ENCODE assay signal across 1 cellular context in the genomic region with DNA sequence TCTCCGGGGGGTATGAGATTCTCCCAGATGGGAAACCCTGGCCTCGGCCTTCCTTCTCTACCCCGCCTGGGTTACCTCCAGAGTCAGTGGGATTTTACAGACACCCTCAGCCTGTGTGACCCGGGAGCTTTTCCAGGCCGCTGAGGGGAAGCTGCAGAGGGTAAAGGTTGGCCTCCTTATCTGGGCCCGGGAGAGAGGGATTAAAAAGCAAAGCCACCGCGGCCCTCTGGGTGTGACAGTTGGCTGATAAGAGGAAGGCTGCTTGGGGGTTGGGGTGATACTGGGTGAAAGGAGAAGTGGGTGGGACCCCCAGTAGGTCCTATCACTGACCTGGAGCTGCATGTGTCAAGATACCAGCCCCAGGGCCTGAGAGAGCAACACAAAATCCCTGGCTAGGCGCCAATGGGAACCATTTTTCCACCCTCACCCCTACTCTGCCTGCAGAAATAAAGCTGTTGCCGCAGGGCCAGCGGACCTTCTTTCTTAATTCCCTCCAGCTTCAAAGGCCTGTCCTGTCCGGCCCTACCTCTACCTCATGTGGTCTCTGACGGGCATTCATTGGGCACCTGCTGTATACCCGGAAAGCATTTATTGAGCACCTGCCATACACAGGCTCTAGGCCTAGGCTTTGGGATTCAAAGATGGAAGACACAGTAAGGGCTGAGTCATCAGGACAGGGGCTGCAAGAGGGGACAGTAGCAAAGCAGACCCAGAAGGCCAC.
TF ChIP-seq lines count a peak whose summit lies in the region.

No MANE protein-coding gene starts in this region.

TF ChIP-seq in HepG2, 621 proteins besides CTCF, POLR2A, EP300 and RAD21 (continued from another document and continues in another):
- TF ChIP-seq CHD2 (IDR thresholded peaks at IDR 0.05; ENCODE audit: low read depth, low read length) (0 out of 2 replicates have a peak, but pooled peaks have one; percentile 45), THYN1 (CRISPR knock-in tag; IDR thresholded peaks at IDR 0.05; ENCODE audit: borderline replicate concordance, low read depth) (no peak), ZNF563 (CRISPR knock-in tag; IDR thresholded peaks at IDR 0.05) (peak; percentile 81; the same call in 1 of the 2 replicates), RXRB (CRISPR knock-in tag; IDR thresholded peaks at IDR 0.05; ENCODE audit: borderline replicate concordance) (peak; percentile 99), ZNF451 (CRISPR knock-in tag; IDR thresholded peaks at IDR 0.05) (no peak; the same call in 1 of the 2 replicates), ZNF335 (CRISPR knock-in tag; IDR thresholded peaks at IDR 0.05) (no peak), U2AF1 (optimal IDR thresholded peaks at IDR 0.05; ENCODE audit: low read depth, low read length) (peak; percentile 91), NR2C2 (CRISPR knock-in tag; IDR thresholded peaks at IDR 0.05; ENCODE audit: borderline replicate concordance) (peak; percentile 93), GTF3A (CRISPR knock-in tag; conservative IDR thresholded peaks at IDR 0.05) (peak; percentile 99), PAX8 (CRISPR knock-in tag; IDR thresholded peaks at IDR 0.05; ENCODE audit: borderline replicate concordance) (no peak; the same call in 1 of the 2 replicates), MED1 (CRISPR knock-in tag; IDR thresholded peaks at IDR 0.05) (peak; percentile 98), ZZZ3 (CRISPR knock-in tag; IDR thresholded peaks at IDR 0.05; ENCODE audit: borderline replicate concordance) (peak; percentile 70; the same call in 1 of the 2 replicates), ZFP36L2 (CRISPR knock-in tag; IDR thresholded peaks at IDR 0.05) (no peak), ZNF234 (CRISPR knock-in tag; conservative IDR thresholded peaks at IDR 0.05) (0 out of 2 replicates have a peak, but pooled peaks have one; percentile 26), EEA1 (CRISPR knock-in tag; IDR thresholded peaks at IDR 0.05; ENCODE audit: borderline replicate concordance) (no peak), SKI (IDR thresholded peaks at IDR 0.05; ENCODE audit: partially characterized antibody) (peak; percentile 84), KDM4B (CRISPR knock-in tag; IDR thresholded peaks at IDR 0.05) (no peak), TGIF2 (CRISPR knock-in tag; IDR thresholded peaks at IDR 0.05) (peak; percentile 96), TAF15 (IDR thresholded peaks at IDR 0.05; ENCODE audit: low read depth, low read length, poor library complexity, severe bottlenecking) (no peak), NAIF1 (CRISPR knock-in tag; IDR thresholded peaks at IDR 0.05; ENCODE audit: borderline replicate concordance) (no peak), GLI4 (CRISPR knock-in tag; IDR thresholded peaks at IDR 0.05; ENCODE audit: borderline replicate concordance) (no peak), MAFG (CRISPR knock-in tag; IDR thresholded peaks at IDR 0.05) (no peak), SSRP1 (CRISPR knock-in tag; IDR thresholded peaks at IDR 0.05) (no peak), KDM5B (CRISPR knock-in tag; IDR thresholded peaks at IDR 0.05; ENCODE audit: borderline replicate concordance) (peak; percentile 31; the same call in 1 of the 2 replicates), DR1 (CRISPR knock-in tag; IDR thresholded peaks at IDR 0.05) (no peak; the same call in 1 of the 2 replicates)
- TF ChIP-seq, protein P1, sequence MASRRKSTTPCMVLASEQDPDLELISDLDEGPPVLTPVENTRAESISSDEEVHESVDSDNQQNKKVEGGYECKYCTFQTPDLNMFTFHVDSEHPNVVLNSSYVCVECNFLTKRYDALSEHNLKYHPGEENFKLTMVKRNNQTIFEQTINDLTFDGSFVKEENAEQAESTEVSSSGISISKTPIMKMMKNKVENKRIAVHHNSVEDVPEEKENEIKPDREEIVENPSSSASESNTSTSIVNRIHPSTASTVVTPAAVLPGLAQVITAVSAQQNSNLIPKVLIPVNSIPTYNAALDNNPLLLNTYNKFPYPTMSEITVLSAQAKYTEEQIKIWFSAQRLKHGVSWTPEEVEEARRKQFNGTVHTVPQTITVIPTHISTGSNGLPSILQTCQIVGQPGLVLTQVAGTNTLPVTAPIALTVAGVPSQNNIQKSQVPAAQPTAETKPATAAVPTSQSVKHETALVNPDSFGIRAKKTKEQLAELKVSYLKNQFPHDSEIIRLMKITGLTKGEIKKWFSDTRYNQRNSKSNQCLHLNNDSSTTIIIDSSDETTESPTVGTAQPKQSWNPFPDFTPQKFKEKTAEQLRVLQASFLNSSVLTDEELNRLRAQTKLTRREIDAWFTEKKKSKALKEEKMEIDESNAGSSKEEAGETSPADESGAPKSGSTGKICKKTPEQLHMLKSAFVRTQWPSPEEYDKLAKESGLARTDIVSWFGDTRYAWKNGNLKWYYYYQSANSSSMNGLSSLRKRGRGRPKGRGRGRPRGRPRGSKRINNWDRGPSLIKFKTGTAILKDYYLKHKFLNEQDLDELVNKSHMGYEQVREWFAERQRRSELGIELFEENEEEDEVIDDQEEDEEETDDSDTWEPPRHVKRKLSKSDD (CRISPR knock-in tag; IDR thresholded peaks at IDR 0.05; ENCODE audit: low read depth) = peak; percentile 74; the same call in 1 of the 2 replicates
- TF ChIP-seq, protein P2, sequence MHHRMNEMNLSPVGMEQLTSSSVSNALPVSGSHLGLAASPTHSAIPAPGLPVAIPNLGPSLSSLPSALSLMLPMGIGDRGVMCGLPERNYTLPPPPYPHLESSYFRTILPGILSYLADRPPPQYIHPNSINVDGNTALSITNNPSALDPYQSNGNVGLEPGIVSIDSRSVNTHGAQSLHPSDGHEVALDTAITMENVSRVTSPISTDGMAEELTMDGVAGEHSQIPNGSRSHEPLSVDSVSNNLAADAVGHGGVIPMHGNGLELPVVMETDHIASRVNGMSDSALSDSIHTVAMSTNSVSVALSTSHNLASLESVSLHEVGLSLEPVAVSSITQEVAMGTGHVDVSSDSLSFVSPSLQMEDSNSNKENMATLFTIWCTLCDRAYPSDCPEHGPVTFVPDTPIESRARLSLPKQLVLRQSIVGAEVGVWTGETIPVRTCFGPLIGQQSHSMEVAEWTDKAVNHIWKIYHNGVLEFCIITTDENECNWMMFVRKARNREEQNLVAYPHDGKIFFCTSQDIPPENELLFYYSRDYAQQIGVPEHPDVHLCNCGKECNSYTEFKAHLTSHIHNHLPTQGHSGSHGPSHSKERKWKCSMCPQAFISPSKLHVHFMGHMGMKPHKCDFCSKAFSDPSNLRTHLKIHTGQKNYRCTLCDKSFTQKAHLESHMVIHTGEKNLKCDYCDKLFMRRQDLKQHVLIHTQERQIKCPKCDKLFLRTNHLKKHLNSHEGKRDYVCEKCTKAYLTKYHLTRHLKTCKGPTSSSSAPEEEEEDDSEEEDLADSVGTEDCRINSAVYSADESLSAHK (CRISPR knock-in tag; IDR thresholded peaks at IDR 0.05; ENCODE audit: borderline replicate concordance) = no peak
- TF ChIP-seq, protein P3, sequence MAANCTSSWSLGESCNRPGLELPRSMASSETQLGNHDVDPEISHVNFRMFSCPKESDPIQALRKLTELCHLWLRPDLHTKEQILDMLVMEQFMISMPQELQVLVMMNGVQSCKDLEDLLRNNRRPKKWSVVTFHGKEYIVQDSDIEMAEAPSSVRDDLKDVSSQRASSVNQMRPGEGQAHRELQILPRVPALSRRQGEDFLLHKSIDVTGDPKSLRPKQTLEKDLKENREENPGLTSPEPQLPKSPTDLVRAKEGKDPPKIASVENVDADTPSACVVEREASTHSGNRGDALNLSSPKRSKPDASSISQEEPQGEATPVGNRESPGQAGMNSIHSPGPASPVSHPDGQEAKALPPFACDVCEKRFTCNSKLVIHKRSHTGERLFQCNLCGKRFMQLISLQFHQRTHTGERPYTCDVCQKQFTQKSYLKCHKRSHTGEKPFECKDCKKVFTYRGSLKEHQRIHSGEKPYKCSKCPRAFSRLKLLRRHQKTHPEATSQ (CRISPR knock-in tag; IDR thresholded peaks at IDR 0.05; ENCODE audit: borderline replicate concordance) = peak; percentile 60; the same call in 1 of the 2 replicates
- TF ChIP-seq, protein P4, sequence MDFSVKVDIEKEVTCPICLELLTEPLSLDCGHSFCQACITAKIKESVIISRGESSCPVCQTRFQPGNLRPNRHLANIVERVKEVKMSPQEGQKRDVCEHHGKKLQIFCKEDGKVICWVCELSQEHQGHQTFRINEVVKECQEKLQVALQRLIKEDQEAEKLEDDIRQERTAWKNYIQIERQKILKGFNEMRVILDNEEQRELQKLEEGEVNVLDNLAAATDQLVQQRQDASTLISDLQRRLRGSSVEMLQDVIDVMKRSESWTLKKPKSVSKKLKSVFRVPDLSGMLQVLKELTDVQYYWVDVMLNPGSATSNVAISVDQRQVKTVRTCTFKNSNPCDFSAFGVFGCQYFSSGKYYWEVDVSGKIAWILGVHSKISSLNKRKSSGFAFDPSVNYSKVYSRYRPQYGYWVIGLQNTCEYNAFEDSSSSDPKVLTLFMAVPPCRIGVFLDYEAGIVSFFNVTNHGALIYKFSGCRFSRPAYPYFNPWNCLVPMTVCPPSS (IDR thresholded peaks at IDR 0.05) = no peak
- TF ChIP-seq, protein P5, sequence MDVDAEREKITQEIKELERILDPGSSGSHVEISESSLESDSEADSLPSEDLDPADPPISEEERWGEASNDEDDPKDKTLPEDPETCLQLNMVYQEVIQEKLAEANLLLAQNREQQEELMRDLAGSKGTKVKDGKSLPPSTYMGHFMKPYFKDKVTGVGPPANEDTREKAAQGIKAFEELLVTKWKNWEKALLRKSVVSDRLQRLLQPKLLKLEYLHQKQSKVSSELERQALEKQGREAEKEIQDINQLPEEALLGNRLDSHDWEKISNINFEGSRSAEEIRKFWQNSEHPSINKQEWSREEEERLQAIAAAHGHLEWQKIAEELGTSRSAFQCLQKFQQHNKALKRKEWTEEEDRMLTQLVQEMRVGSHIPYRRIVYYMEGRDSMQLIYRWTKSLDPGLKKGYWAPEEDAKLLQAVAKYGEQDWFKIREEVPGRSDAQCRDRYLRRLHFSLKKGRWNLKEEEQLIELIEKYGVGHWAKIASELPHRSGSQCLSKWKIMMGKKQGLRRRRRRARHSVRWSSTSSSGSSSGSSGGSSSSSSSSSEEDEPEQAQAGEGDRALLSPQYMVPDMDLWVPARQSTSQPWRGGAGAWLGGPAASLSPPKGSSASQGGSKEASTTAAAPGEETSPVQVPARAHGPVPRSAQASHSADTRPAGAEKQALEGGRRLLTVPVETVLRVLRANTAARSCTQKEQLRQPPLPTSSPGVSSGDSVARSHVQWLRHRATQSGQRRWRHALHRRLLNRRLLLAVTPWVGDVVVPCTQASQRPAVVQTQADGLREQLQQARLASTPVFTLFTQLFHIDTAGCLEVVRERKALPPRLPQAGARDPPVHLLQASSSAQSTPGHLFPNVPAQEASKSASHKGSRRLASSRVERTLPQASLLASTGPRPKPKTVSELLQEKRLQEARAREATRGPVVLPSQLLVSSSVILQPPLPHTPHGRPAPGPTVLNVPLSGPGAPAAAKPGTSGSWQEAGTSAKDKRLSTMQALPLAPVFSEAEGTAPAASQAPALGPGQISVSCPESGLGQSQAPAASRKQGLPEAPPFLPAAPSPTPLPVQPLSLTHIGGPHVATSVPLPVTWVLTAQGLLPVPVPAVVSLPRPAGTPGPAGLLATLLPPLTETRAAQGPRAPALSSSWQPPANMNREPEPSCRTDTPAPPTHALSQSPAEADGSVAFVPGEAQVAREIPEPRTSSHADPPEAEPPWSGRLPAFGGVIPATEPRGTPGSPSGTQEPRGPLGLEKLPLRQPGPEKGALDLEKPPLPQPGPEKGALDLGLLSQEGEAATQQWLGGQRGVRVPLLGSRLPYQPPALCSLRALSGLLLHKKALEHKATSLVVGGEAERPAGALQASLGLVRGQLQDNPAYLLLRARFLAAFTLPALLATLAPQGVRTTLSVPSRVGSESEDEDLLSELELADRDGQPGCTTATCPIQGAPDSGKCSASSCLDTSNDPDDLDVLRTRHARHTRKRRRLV (CRISPR knock-in tag; IDR thresholded peaks at IDR 0.05) = peak; percentile 72; the same call in 1 of the 2 replicates
- TF ChIP-seq, protein P6, sequence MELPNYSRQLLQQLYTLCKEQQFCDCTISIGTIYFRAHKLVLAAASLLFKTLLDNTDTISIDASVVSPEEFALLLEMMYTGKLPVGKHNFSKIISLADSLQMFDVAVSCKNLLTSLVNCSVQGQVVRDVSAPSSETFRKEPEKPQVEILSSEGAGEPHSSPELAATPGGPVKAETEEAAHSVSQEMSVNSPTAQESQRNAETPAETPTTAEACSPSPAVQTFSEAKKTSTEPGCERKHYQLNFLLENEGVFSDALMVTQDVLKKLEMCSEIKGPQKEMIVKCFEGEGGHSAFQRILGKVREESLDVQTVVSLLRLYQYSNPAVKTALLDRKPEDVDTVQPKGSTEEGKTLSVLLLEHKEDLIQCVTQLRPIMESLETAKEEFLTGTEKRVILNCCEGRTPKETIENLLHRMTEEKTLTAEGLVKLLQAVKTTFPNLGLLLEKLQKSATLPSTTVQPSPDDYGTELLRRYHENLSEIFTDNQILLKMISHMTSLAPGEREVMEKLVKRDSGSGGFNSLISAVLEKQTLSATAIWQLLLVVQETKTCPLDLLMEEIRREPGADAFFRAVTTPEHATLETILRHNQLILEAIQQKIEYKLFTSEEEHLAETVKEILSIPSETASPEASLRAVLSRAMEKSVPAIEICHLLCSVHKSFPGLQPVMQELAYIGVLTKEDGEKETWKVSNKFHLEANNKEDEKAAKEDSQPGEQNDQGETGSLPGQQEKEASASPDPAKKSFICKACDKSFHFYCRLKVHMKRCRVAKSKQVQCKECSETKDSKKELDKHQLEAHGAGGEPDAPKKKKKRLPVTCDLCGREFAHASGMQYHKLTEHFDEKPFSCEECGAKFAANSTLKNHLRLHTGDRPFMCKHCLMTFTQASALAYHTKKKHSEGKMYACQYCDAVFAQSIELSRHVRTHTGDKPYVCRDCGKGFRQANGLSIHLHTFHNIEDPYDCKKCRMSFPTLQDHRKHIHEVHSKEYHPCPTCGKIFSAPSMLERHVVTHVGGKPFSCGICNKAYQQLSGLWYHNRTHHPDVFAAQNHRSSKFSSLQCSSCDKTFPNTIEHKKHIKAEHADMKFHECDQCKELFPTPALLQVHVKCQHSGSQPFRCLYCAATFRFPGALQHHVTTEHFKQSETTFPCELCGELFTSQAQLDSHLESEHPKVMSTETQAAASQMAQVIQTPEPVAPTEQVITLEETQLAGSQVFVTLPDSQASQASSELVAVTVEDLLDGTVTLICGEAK (IDR thresholded peaks at IDR 0.05) = no peak
- TF ChIP-seq, protein P6 (CRISPR knock-in tag; IDR thresholded peaks at IDR 0.05) = no peak
